In the genomic region with DNA sequence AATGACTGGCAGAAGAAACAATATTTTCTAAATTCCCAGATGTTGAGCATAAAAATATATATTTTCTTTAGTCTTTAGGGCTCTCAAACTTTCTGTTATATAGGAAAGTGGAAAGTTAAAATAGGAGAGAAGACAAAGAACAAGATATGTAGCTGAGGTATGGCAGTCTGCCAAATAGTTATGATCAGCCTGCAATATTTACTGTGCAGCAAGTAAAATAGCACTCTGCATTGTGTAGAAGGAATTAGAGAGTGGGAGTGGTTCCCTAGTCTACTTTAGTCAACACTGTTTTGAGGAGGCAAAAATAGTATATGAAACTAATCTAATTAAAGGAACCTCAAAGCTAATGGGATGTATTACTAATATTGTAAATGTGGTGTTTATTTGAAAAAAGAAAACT, we compare ENCODE assay signal across 17 cellular contexts.
DNase-seq lines count a peak whose midpoint lies in the region; ATAC-seq and TF ChIP-seq lines count a peak whose summit lies in the region.
"Had no signal": no experiment of that assay in that cellular context is flagged by ENCODE, and none has a peak within 500 bp of the region (broad histone marks: within the 10 kb centered on the region; RNA-seq: fewer than 3 reads in every experiment).

No MANE protein-coding gene starts in this region.

- H3K9me3 ChIP-seq in SK-N-SH, result no peaks in the 10 kb centered on the region
- H3K9me3 ChIP-seq: heart right ventricle, right atrium auricular region, upper lobe of right lung had no signal

- H3K4me3 ChIP-seq in SK-N-SH (ENCODE audit: low read depth in 2 of 2, low read length in 1 of 2), result no peak overlapping the region
- H3K4me3 ChIP-seq: heart right ventricle, PC-9, right atrium auricular region, upper lobe of right lung had no signal

- H3K4me2 ChIP-seq in SK-N-SH, result no peak overlapping the region
- H3K4me2 ChIP-seq: PC-9 had no signal

- ATAC-seq in SK-N-SH treated with all-trans-retinoic acid at 6 μM for 48 hours, result no peak; the same call in 2 of the 3 replicates
- ATAC-seq in HG02885 (IDR thresholded peaks at IDR 0.05; ENCODE audit: poor library complexity, unreplicated experiment), result no peak
- ATAC-seq: heart right ventricle; naive thymus-derived CD8-positive, alpha-beta T cell; stimulated activated effector memory CD8-positive, alpha-beta T cell treated with anti-CD3 and anti-CD28 coated beads, Interleukin-12 subunit alpha, Interleukin-12 subunit beta, amount 100 ng/mL, for 72 hours; upper lobe of right lung had no signal

- DNase-seq in SK-N-SH (no peak), NCI-H748 (lab: John Stamatoyannopoulos, UW; ENCODE audit: unreplicated experiment) (peak; percentile 83), dermis blood vessel endothelial cell (peak; percentile 3), smooth muscle cell of the brain vasculature (ENCODE audit: low read depth, low spot score) (peak; percentile 12)
- no peak for DNase-seq in activated CD4-positive, alpha-beta T cell treated with anti-CD3 and anti-CD28 coated beads for 4 hours
- no peak for DNase-seq in activated naive CD4-positive, alpha-beta T cell treated with Interleukin-2 at 50 U/mL for 16 hours
- DNase-seq: activated CD4-positive, alpha-beta T cell treated with anti-CD3 and anti-CD28 coated beads, Interleukin-2, amount 10 ng/mL, durations not matched to agents 7 days and 5 days; endodermal cell; heart right ventricle; naive thymus-derived CD8-positive, alpha-beta T cell; PC-9; stimulated activated CD4-positive, alpha-beta T cell treated with anti-CD3 and anti-CD28 coated beads, Interleukin-4, amount 100 ng/mL, for 24 hours; upper lobe of right lung had no signal

- H3K79me2 ChIP-seq in SK-N-SH (ENCODE audit: insufficient read depth), result no peaks in the 10 kb centered on the region

- H3K27me3 ChIP-seq in SK-N-SH (ENCODE audit: insufficient read depth), result no peaks in the 10 kb centered on the region
- H3K27me3 ChIP-seq: heart right ventricle, right atrium auricular region, upper lobe of right lung had no signal

- CTCF ChIA-PET in SK-N-SH (lab: Yijun Ruan, JAX), result no interaction called here

- no peaks in the 10 kb centered on the region for H3F3A ChIP-seq in SK-N-SH (replicated peaks; ENCODE audit: insufficient read depth)

- H3K9ac ChIP-seq in SK-N-SH, result no peak overlapping the region

- POLR2A ChIA-PET in SK-N-SH (lab: Yijun Ruan, JAX), result no interaction called here

- TF ChIP-seq CTCF in SK-N-SH (IDR thresholded peaks at IDR 0.05), result no peak

- no peaks in the 10 kb centered on the region for H3K36me3 ChIP-seq in SK-N-SH (replicated peaks in 1 of 2; ENCODE audit: control insufficient read depth in 1 of 2, insufficient read depth in 2 of 2, low read length in 1 of 2)
- H3K36me3 ChIP-seq: heart right ventricle, right atrium auricular region, upper lobe of right lung had no signal

- H4K20me1 ChIP-seq in SK-N-SH (ENCODE audit: insufficient read depth), result no peaks in the 10 kb centered on the region

- no peaks in the 10 kb centered on the region for H3K9me2 ChIP-seq in SK-N-SH

- TF ChIP-seq RAD21 in SK-N-SH (IDR thresholded peaks at IDR 0.05; ENCODE audit: low read length), result no peak

- peaks cover 0 to 3% of the 10 kb centered on the region in 2 experiments; a peak in 1 of 4 replicates for H3K4me1 ChIP-seq in SK-N-SH (ENCODE audit: control insufficient read depth in 1 of 2, insufficient read depth in 2 of 2, low read depth in 1 of 2, low read length in 1 of 2)
- H3K4me1 ChIP-seq: heart right ventricle, right atrium auricular region, upper lobe of right lung had no signal

- no peak overlapping the region for H3K27ac ChIP-seq in SK-N-SH (ENCODE audit: low read depth in 2 of 2, low read length in 1 of 2)
- H3K27ac ChIP-seq: heart right ventricle, PC-9, right atrium auricular region, upper lobe of right lung had no signal

- peak overlapping the region; percentile 38; the same call in 1 of the 2 replicates for H2AFZ ChIP-seq in SK-N-SH (ENCODE audit: low read depth)
- H2AFZ ChIP-seq: PC-9 had no signal

- TF ChIP-seq EP300 in SK-N-SH (IDR thresholded peaks at IDR 0.05; ENCODE audit: borderline replicate concordance in 1 of 2, low read depth in 1 of 2, low read length in 1 of 2), result no peak

TF ChIP-seq in SK-N-SH, 30 proteins besides CTCF, POLR2A, EP300 and RAD21:
- TF ChIP-seq NFIC (IDR thresholded peaks at IDR 0.05; ENCODE audit: borderline replicate concordance) (peak; percentile 62), RFX5 (IDR thresholded peaks at IDR 0.05; ENCODE audit: low read length) (no peak)

TF ChIP-seq in SK-N-SH treated with all-trans-retinoic acid at 6 μM for 48 hours, 23 proteins besides CTCF, POLR2A, EP300 and RAD21:
- TF ChIP-seq, protein P1, sequence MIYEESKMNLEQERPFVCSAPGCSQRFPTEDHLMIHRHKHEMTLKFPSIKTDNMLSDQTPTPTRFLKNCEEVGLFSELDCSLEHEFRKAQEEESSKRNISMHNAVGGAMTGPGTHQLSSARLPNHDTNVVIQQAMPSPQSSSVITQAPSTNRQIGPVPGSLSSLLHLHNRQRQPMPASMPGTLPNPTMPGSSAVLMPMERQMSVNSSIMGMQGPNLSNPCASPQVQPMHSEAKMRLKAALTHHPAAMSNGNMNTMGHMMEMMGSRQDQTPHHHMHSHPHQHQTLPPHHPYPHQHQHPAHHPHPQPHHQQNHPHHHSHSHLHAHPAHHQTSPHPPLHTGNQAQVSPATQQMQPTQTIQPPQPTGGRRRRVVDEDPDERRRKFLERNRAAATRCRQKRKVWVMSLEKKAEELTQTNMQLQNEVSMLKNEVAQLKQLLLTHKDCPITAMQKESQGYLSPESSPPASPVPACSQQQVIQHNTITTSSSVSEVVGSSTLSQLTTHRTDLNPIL (CRISPR knock-in tag; IDR thresholded peaks at IDR 0.05; ENCODE audit: low read depth), result no peak
- TF ChIP-seq PATZ1 (CRISPR knock-in tag; IDR thresholded peaks at IDR 0.05; ENCODE audit: borderline replicate concordance), result no peak

Comparison
In these comparisons a context has a peak if more than half of its experiments do, and no peak if none do; other contexts are left out.
1. DNase-seq: peak in NCI-H748 (single experiment), dermis blood vessel endothelial cell (single experiment) and smooth muscle cell of the brain vasculature (single experiment); none in SK-N-SH (single experiment), activated CD4-positive, alpha-beta T cell treated with anti-CD3 and anti-CD28 coated beads for 4 hours (0 of 2) and activated naive CD4-positive, alpha-beta T cell treated with Interleukin-2 at 50 U/mL for 16 hours (single experiment).